1 cellular context compared by ENCODE assay signal in genomic region chr1:198934901-198935301, GRCh38.
TF ChIP-seq lines count a peak whose summit lies in the region.

No MANE protein-coding gene starts in this region.

TF ChIP-seq in GM12878, 131 proteins besides CTCF, POLR2A, EP300 and RAD21 (continued from another document and continues in another):
- no peak for TF ChIP-seq ZNF384 (IDR thresholded peaks at IDR 0.05; ENCODE audit: borderline replicate concordance, low read depth, low read length)
- TF ChIP-seq MAX (IDR thresholded peaks at IDR 0.05; ENCODE audit: low read depth, low read length), result no peak
- TF ChIP-seq SP1 (IDR thresholded peaks at IDR 0.05; ENCODE audit: low read depth, low read length), result no peak
- no peak for TF ChIP-seq SMARCA5 (IDR thresholded peaks at IDR 0.05)
- TF ChIP-seq KAT2A (conservative IDR thresholded peaks at IDR 0.05; ENCODE audit: control insufficient read depth, low read depth, low read length), result no peak
- TF ChIP-seq BACH1 (IDR thresholded peaks at IDR 0.05; ENCODE audit: borderline replicate concordance), result no peak
- no peak for TF ChIP-seq ASH2L (IDR thresholded peaks at IDR 0.05; ENCODE audit: borderline replicate concordance, low read depth)
- TF ChIP-seq EED (IDR thresholded peaks at IDR 0.05; ENCODE audit: low read depth), result no peak
- no peak for TF ChIP-seq ZNF217 (IDR thresholded peaks at IDR 0.05)
- TF ChIP-seq GABPA (IDR thresholded peaks at IDR 0.05; ENCODE audit: low read depth), result peak; percentile 28; the same call in 1 of the 2 replicates
- no peak for TF ChIP-seq SIN3A (IDR thresholded peaks at IDR 0.05; ENCODE audit: low read depth, low read length)
- TF ChIP-seq TCF7 (IDR thresholded peaks at IDR 0.05; ENCODE audit: borderline replicate concordance), result 0 out of 2 replicates have a peak, but pooled peaks have one; percentile 3
- no peak for TF ChIP-seq TCF12 (IDR thresholded peaks at IDR 0.05; ENCODE audit: low read depth, low read length)
- TF ChIP-seq RUNX3 (IDR thresholded peaks at IDR 0.05; ENCODE audit: low read length), result peak; percentile 84
- TF ChIP-seq GATAD2B (conservative IDR thresholded peaks at IDR 0.05; ENCODE audit: low read depth), result no peak
- 0 out of 2 replicates have a peak, but pooled peaks have one; percentile 52 for TF ChIP-seq PRDM15 (CRISPR knock-in tag; IDR thresholded peaks at IDR 0.05)
- no peak for TF ChIP-seq SMAD1 (IDR thresholded peaks at IDR 0.05; ENCODE audit: low read depth, partially characterized antibody)
- no peak for TF ChIP-seq PAX5 (IDR thresholded peaks at IDR 0.05; ENCODE audit: borderline replicate concordance, low read depth, low read length)
- no peak for TF ChIP-seq STAT3 (IDR thresholded peaks at IDR 0.05; ENCODE audit: low read depth, low read length)
- no peak for TF ChIP-seq SMAD5 (IDR thresholded peaks at IDR 0.05; ENCODE audit: low read depth)
- TF ChIP-seq PML (IDR thresholded peaks at IDR 0.05; ENCODE audit: low read length), result 0 out of 2 replicates have a peak, but pooled peaks have one; percentile 43
- no peak for TF ChIP-seq MYB (IDR thresholded peaks at IDR 0.05; ENCODE audit: borderline replicate concordance, low read depth, low read length)
- TF ChIP-seq, protein P1, sequence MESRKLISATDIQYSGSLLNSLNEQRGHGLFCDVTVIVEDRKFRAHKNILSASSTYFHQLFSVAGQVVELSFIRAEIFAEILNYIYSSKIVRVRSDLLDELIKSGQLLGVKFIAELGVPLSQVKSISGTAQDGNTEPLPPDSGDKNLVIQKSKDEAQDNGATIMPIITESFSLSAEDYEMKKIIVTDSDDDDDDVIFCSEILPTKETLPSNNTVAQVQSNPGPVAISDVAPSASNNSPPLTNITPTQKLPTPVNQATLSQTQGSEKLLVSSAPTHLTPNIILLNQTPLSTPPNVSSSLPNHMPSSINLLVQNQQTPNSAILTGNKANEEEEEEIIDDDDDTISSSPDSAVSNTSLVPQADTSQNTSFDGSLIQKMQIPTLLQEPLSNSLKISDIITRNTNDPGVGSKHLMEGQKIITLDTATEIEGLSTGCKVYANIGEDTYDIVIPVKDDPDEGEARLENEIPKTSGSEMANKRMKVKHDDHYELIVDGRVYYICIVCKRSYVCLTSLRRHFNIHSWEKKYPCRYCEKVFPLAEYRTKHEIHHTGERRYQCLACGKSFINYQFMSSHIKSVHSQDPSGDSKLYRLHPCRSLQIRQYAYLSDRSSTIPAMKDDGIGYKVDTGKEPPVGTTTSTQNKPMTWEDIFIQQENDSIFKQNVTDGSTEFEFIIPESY (IDR thresholded peaks at IDR 0.05), result no peak
- peak; percentile 92; a peak in 3 of 4 replicates for TF ChIP-seq BHLHE40 (IDR thresholded peaks at IDR 0.05; ENCODE audit: borderline replicate concordance in 1 of 2, low read depth in 2 of 2, low read length in 1 of 2)
- TF ChIP-seq JUND (IDR thresholded peaks at IDR 0.05; ENCODE audit: low read depth, low read length), result no peak
- no peak for TF ChIP-seq MTA2 (IDR thresholded peaks at IDR 0.05; ENCODE audit: low read depth)
- no peak for TF ChIP-seq RFX5 (IDR thresholded peaks at IDR 0.05; ENCODE audit: low read depth, low read length)
- TF ChIP-seq, protein P2, sequence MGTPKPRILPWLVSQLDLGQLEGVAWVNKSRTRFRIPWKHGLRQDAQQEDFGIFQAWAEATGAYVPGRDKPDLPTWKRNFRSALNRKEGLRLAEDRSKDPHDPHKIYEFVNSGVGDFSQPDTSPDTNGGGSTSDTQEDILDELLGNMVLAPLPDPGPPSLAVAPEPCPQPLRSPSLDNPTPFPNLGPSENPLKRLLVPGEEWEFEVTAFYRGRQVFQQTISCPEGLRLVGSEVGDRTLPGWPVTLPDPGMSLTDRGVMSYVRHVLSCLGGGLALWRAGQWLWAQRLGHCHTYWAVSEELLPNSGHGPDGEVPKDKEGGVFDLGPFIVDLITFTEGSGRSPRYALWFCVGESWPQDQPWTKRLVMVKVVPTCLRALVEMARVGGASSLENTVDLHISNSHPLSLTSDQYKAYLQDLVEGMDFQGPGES (IDR thresholded peaks at IDR 0.05), result no peak
- TF ChIP-seq, protein P3, sequence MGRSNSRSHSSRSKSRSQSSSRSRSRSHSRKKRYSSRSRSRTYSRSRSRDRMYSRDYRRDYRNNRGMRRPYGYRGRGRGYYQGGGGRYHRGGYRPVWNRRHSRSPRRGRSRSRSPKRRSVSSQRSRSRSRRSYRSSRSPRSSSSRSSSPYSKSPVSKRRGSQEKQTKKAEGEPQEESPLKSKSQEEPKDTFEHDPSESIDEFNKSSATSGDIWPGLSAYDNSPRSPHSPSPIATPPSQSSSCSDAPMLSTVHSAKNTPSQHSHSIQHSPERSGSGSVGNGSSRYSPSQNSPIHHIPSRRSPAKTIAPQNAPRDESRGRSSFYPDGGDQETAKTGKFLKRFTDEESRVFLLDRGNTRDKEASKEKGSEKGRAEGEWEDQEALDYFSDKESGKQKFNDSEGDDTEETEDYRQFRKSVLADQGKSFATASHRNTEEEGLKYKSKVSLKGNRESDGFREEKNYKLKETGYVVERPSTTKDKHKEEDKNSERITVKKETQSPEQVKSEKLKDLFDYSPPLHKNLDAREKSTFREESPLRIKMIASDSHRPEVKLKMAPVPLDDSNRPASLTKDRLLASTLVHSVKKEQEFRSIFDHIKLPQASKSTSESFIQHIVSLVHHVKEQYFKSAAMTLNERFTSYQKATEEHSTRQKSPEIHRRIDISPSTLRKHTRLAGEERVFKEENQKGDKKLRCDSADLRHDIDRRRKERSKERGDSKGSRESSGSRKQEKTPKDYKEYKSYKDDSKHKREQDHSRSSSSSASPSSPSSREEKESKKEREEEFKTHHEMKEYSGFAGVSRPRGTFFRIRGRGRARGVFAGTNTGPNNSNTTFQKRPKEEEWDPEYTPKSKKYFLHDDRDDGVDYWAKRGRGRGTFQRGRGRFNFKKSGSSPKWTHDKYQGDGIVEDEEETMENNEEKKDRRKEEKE (IDR thresholded peaks at IDR 0.05), result no peak
- no peak for TF ChIP-seq TCF3 (IDR thresholded peaks at IDR 0.05; ENCODE audit: borderline replicate concordance, insufficient read depth, low read depth, low read length)
- TF ChIP-seq RELB (IDR thresholded peaks at IDR 0.05; ENCODE audit: low read depth), result no peak
- TF ChIP-seq, protein P4, sequence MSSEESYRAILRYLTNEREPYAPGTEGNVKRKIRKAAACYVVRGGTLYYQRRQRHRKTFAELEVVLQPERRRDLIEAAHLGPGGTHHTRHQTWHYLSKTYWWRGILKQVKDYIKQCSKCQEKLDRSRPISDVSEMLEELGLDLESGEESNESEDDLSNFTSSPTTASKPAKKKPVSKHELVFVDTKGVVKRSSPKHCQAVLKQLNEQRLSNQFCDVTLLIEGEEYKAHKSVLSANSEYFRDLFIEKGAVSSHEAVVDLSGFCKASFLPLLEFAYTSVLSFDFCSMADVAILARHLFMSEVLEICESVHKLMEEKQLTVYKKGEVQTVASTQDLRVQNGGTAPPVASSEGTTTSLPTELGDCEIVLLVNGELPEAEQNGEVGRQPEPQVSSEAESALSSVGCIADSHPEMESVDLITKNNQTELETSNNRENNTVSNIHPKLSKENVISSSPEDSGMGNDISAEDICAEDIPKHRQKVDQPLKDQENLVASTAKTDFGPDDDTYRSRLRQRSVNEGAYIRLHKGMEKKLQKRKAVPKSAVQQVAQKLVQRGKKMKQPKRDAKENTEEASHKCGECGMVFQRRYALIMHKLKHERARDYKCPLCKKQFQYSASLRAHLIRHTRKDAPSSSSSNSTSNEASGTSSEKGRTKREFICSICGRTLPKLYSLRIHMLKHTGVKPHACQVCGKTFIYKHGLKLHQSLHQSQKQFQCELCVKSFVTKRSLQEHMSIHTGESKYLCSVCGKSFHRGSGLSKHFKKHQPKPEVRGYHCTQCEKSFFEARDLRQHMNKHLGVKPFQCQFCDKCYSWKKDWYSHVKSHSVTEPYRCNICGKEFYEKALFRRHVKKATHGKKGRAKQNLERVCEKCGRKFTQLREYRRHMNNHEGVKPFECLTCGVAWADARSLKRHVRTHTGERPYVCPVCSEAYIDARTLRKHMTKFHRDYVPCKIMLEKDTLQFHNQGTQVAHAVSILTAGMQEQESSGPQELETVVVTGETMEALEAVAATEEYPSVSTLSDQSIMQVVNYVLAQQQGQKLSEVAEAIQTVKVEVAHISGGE (CRISPR knock-in tag; IDR thresholded peaks at IDR 0.05), result no peak
- no peak; the same call in 1 of the 2 replicates for TF ChIP-seq RAD51 (IDR thresholded peaks at IDR 0.05)
- TF ChIP-seq NFYA (IDR thresholded peaks at IDR 0.05; ENCODE audit: borderline replicate concordance, low read depth, low read length), result no peak
- TF ChIP-seq LARP7 (IDR thresholded peaks at IDR 0.05), result no peak
- TF ChIP-seq JUNB (IDR thresholded peaks at IDR 0.05), result no peak; the same call in 1 of the 2 replicates
- no peak for TF ChIP-seq WRNIP1 (IDR thresholded peaks at IDR 0.05; ENCODE audit: borderline replicate concordance, low read depth, low read length)
- TF ChIP-seq, protein P5, sequence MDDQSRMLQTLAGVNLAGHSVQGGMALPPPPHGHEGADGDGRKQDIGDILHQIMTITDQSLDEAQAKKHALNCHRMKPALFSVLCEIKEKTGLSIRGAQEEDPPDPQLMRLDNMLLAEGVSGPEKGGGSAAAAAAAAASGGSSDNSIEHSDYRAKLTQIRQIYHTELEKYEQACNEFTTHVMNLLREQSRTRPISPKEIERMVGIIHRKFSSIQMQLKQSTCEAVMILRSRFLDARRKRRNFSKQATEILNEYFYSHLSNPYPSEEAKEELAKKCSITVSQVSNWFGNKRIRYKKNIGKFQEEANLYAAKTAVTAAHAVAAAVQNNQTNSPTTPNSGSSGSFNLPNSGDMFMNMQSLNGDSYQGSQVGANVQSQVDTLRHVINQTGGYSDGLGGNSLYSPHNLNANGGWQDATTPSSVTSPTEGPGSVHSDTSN (IDR thresholded peaks at IDR 0.05; ENCODE audit: insufficient replicate concordance, low read depth, low read length), result no peak
- no peak for TF ChIP-seq BMI1 (IDR thresholded peaks at IDR 0.05; ENCODE audit: borderline replicate concordance)
- peak; percentile 26 for TF ChIP-seq ATF2 (IDR thresholded peaks at IDR 0.05; ENCODE audit: low read length)
